ENCODE assay signal across 9 cellular contexts in genomic region chr1:212981025-212981495, GRCh38. TPM values are rescaled to one million over a fixed set of nuclear protein-coding genes. Genes with fewer than 3 reads are reported as not detected.
DNase-seq lines count a peak whose midpoint lies in the region; ATAC-seq and TF ChIP-seq lines count a peak whose summit lies in the region.
"Had no signal": no experiment of that assay in that cellular context is flagged by ENCODE, and none has a peak within 500 bp of the region (broad histone marks: within the 10 kb centered on the region; RNA-seq: fewer than 3 reads in every experiment).

No MANE protein-coding gene starts in this region.

- no peak for TF ChIP-seq CTCF in lower lobe of right lung (IDR thresholded peaks at IDR 0.05)

- H3K9ac ChIP-seq in BLaER1 treated with 17β-estradiol and CSF1 and Interleukin-3, amounts not matched to agents 10 nM and 100 nM = no peak overlapping the region

- intact Hi-C loops in lower lobe of right lung (cut with DNase I) = no loop called here

- H3K27me3 ChIP-seq in BLaER1 treated with 17β-estradiol and CSF1 and Interleukin-3, amounts not matched to agents 10 nM and 100 nM = no peaks in the 10 kb centered on the region
- H3K27me3 ChIP-seq in lower lobe of right lung (ENCODE audit: low read depth) = no peaks in the 10 kb centered on the region

- H3K36me3 ChIP-seq in BLaER1 treated with 17β-estradiol and CSF1 and Interleukin-3, amounts not matched to agents 10 nM and 100 nM = peaks cover 0 to 63% (median 32%) of the 10 kb centered on the region in 11 experiments; a peak in 15 of 22 replicates
- no peaks in the 10 kb centered on the region for H3K36me3 ChIP-seq in lower lobe of right lung

- ATAC-seq in lower lobe of right lung (peak; percentile 79 to 86), HG03460 (IDR thresholded peaks at IDR 0.05; ENCODE audit: unreplicated experiment) (no peak), GM21737 (IDR thresholded peaks at IDR 0.05; ENCODE audit: unreplicated experiment) (no peak)

- peaks cover 0 to 6% (median 0%) of the 10 kb centered on the region in 11 experiments; a peak in 2 of 22 replicates for H4K20me1 ChIP-seq in BLaER1 treated with 17β-estradiol and CSF1 and Interleukin-3, amounts not matched to agents 10 nM and 100 nM

- H3K27ac ChIP-seq in BLaER1 treated with 17β-estradiol and CSF1 and Interleukin-3, amounts not matched to agents 10 nM and 100 nM = no peak overlapping the region; a peak in 1 of 22 replicates
- H3K27ac ChIP-seq in lower lobe of right lung = peak overlapping the region; percentile 52

- no peaks in the 10 kb centered on the region for H3K9me3 ChIP-seq in BLaER1 treated with 17β-estradiol and CSF1 and Interleukin-3, amounts not matched to agents 10 nM and 100 nM (replicated peaks in 1 of 11)
- no peaks in the 10 kb centered on the region for H3K9me3 ChIP-seq in lower lobe of right lung

- H3K4me1 ChIP-seq in BLaER1 treated with 17β-estradiol and CSF1 and Interleukin-3, amounts not matched to agents 10 nM and 100 nM = peaks cover 9 to 24% (median 18%) of the 10 kb centered on the region in 10 experiments; a peak in 17 of 20 replicates
- H3K4me1 ChIP-seq in lower lobe of right lung = peaks cover 23% of the 10 kb centered on the region

- no peak overlapping the region for H3K4me3 ChIP-seq in BLaER1 treated with 17β-estradiol and CSF1 and Interleukin-3, amounts not matched to agents 10 nM and 100 nM
- no peak overlapping the region for H3K4me3 ChIP-seq in lower lobe of right lung

- peak overlapping the region; percentile 11 to 52 (median 39); a peak in 18 of 22 replicates for H3K4me2 ChIP-seq in BLaER1 treated with 17β-estradiol and CSF1 and Interleukin-3, amounts not matched to agents 10 nM and 100 nM

- peak; percentile 67 for DNase-seq in NCI-H1092 treated with DMSO at 0.1 percent for 48 hours (lab: John Stamatoyannopoulos, UW)
- DNase-seq in cerebellar cortex (ENCODE audit: low spot score) = peak; percentile 76
- DNase-seq in lower lobe of right lung = peak; percentile 57
- DNase-seq in iPS-NIHi11 (ENCODE audit: low spot score) = no peak
- no peak for DNase-seq in HuH-7 (ENCODE audit: low spot score)
- DNase-seq: mesendoderm had no signal

RNA-seq across cellular contexts. Expression of gene VASH2, which starts 30.7 kb away (rescaled TPM):
- total RNA-seq in lower lobe of right lung = 1.6 TPM

RNA-seq across cellular contexts. Expression of gene ANGEL2, which starts 34.6 kb away (rescaled TPM):
- 36.6 TPM for total RNA-seq in lower lobe of right lung

Comparison
In these comparisons a context has a peak if more than half of its experiments do, and no peak if none do; other contexts are left out.
1. DNase-seq: peak in NCI-H1092 treated with DMSO at 0.1 percent for 48 hours (single experiment), cerebellar cortex (single experiment) and lower lobe of right lung (single experiment); none in iPS-NIHi11 (single experiment) and HuH-7 (single experiment).
2. ATAC-seq: peak in lower lobe of right lung (2 of 2); none in HG03460 (single experiment) and GM21737 (single experiment).